Comparison of ENCODE assay signal across 21 cellular contexts in the genomic region with DNA sequence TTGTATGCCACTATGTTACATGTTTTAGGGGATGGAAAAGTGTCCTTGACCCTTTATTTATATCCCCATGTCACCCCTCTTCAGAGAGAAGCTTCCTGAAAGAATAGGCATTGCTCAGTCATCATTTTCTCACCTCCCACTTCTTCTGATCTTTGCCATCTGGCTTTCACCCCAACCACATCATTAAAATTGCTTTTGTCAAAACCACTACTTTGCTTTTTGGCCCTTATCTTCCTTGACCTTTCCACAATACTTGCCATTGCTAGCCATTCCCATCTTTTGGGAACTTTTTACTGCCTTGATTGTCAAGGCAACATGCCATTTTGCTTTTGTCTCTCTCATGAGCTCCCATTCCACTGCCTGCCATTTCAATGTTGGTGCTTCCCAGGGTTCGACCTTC. TPM values are rescaled to one million over a fixed set of nuclear protein-coding genes. Genes with fewer than 3 reads are reported as not detected.
DNase-seq lines count a peak whose midpoint lies in the region; TF ChIP-seq lines count a peak whose summit lies in the region.
"Had no signal": no experiment of that assay in that cellular context is flagged by ENCODE, and none has a peak within 500 bp of the region (broad histone marks: within the 10 kb centered on the region; RNA-seq: fewer than 3 reads in every experiment).

No MANE protein-coding gene starts in this region.

- no peak overlapping the region for H3K27ac Mint-ChIP-seq in immature natural killer cell
- H3K27ac Mint-ChIP-seq: CD4-positive, CD25-positive, alpha-beta regulatory T cell; CD8-positive, alpha-beta memory T cell; GM23338; HFFc6 had no signal

- DNase-seq in Daoy (ENCODE audit: low read depth) = peak; percentile 2
- DNase-seq in RPMI7951 (ENCODE audit: low read depth) = peak; percentile 80
- DNase-seq in astrocyte of the cerebellum (ENCODE audit: low read depth) = peak; percentile 6
- peak; percentile 0 for DNase-seq in renal cortical epithelial cell (ENCODE audit: low read depth)
- no peak for DNase-seq in immature natural killer cell
- no peak for DNase-seq in kidney tubule cell (ENCODE audit: low spot score)
- DNase-seq in NAMALWA (ENCODE audit: low spot score) = no peak
- DNase-seq: 8988T; BE2C; C1 segment of cervical spinal cord; CD4-positive, CD25-positive, alpha-beta regulatory T cell; CD8-positive, alpha-beta memory T cell; COR-L47; DMS 273 treated with DMSO at 0.1 percent for 48 hours; DMS53; DND-41; GF-D8; H7; HFFc6; IMR-90 had no signal

- H3K4me3 Mint-ChIP-seq in immature natural killer cell = no peak overlapping the region
- H3K4me3 Mint-ChIP-seq: CD4-positive, CD25-positive, alpha-beta regulatory T cell; CD8-positive, alpha-beta memory T cell; GM23338; HFFc6 had no signal

- H3K27me3 Mint-ChIP-seq in immature natural killer cell (ENCODE audit: low read depth in 3 of 3) = peaks cover 0 to 3% (median 0%) of the 10 kb centered on the region in 3 donors
- H3K27me3 Mint-ChIP-seq: CD4-positive, CD25-positive, alpha-beta regulatory T cell; CD8-positive, alpha-beta memory T cell had no signal

- TF ChIP-seq CTCF in astrocyte of the cerebellum (IDR thresholded peaks at IDR 0.05; ENCODE audit: low read depth, low read length, missing control alignments) = no peak

- no peaks in the 10 kb centered on the region for H3K36me3 Mint-ChIP-seq in immature natural killer cell
- H3K36me3 Mint-ChIP-seq: CD4-positive, CD25-positive, alpha-beta regulatory T cell; CD8-positive, alpha-beta memory T cell had no signal

- no peaks in the 10 kb centered on the region for H3K9me3 Mint-ChIP-seq in immature natural killer cell
- H3K9me3 Mint-ChIP-seq: CD4-positive, CD25-positive, alpha-beta regulatory T cell; CD8-positive, alpha-beta memory T cell; GM23338; HFFc6 had no signal

- no peaks in the 10 kb centered on the region for H3K4me1 Mint-ChIP-seq in immature natural killer cell
- H3K4me1 Mint-ChIP-seq: CD4-positive, CD25-positive, alpha-beta regulatory T cell; CD8-positive, alpha-beta memory T cell; GM23338 had no signal

- no peak overlapping the region for H3K4me3 ChIP-seq in astrocyte of the cerebellum (ENCODE audit: low read depth, low read length)
- H3K4me3 ChIP-seq: GM23338 had no signal

- in situ Hi-C loops in astrocyte of the cerebellum (cut with HindIII; ENCODE audit: low sequenced_read_pairs) = no loop called here

RNA-seq across cellular contexts. Expression of a gene that starts 14.9 kb away (rescaled TPM):
- not detected in 2 replicates for total RNA-seq in Daoy (2014; rRNA removed; shearing (Covaris generic))
- 0.10 and 0.36 TPM in 2 replicates for total RNA-seq in RPMI7951 (2014; rRNA removed; shearing (Covaris generic))
- not detected in 2 replicates for total RNA-seq in renal cortical epithelial cell
- 1 to 10 TPM in 1 of 3 donors, under 1 TPM in 1, not detected in 1; 0.20 to 2.5 TPM for polyA plus RNA-seq in immature natural killer cell
- total RNA-seq: CD4-positive, CD25-positive, alpha-beta regulatory T cell; CD8-positive, alpha-beta memory T cell; GM23338; HFFc6; IMR-90 had no signal
- polyA plus RNA-seq: CD4-positive, CD25-positive, alpha-beta regulatory T cell; CD8-positive, alpha-beta memory T cell; GM23338; IMR-90 had no signal

Comparison
In these comparisons a context has a peak if more than half of its experiments do, and no peak if none do; other contexts are left out.
1. DNase-seq: peak in Daoy (single experiment), RPMI7951 (single experiment), astrocyte of the cerebellum (single experiment) and renal cortical epithelial cell (single experiment); none in immature natural killer cell (0 of 3), kidney tubule cell (single experiment) and NAMALWA (single experiment).